In genomic region chr17:50425682-50426471, GRCh38 we compare ENCODE assay signal across 8 cellular contexts. TPM values are rescaled to one million over a fixed set of nuclear protein-coding genes. Genes with fewer than 3 reads are reported as not detected.
DNase-seq lines count a peak whose midpoint lies in the region; ATAC-seq and TF ChIP-seq lines count a peak whose summit lies in the region.

A gene with protein sequence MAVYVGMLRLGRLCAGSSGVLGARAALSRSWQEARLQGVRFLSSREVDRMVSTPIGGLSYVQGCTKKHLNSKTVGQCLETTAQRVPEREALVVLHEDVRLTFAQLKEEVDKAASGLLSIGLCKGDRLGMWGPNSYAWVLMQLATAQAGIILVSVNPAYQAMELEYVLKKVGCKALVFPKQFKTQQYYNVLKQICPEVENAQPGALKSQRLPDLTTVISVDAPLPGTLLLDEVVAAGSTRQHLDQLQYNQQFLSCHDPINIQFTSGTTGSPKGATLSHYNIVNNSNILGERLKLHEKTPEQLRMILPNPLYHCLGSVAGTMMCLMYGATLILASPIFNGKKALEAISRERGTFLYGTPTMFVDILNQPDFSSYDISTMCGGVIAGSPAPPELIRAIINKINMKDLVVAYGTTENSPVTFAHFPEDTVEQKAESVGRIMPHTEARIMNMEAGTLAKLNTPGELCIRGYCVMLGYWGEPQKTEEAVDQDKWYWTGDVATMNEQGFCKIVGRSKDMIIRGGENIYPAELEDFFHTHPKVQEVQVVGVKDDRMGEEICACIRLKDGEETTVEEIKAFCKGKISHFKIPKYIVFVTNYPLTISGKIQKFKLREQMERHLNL (plus strand): TSS chr17:50426218. CDS start chr17:50426262, 44 bp downstream.

- H3K27me3 ChIP-seq in heart left ventricle: no peaks in the 10 kb centered on the region

- TF ChIP-seq POLR2A in heart left ventricle (IDR thresholded peaks at IDR 0.05): peak in 1 of 2 donors; percentile 65

- DNase-seq in NCI-H1417 (lab: John Stamatoyannopoulos, UW): peak in 2 of 3 experiments; percentile 66 to 67
- no peak for DNase-seq in NCI-H1417 treated with DMSO at 0.1 percent for 48 hours (lab: John Stamatoyannopoulos, UW)
- peak; percentile 27 for DNase-seq in SW480 (ENCODE audit: low spot score)
- peak; percentile 75 to 87 (median 81) for DNase-seq in heart left ventricle
- no peak for DNase-seq in pulmonary artery endothelial cell (ENCODE audit: low read depth, low spot score)
- peak; percentile 85 for DNase-seq in ureter (ENCODE audit: low spot score)

- peak within 1 kb of the TSS; percentile 87 for H3K4me3 Mint-ChIP-seq in activated naive CD8-positive, alpha-beta T cell

- H3K27ac Mint-ChIP-seq in activated naive CD8-positive, alpha-beta T cell: peak within 1 kb of the TSS; percentile 67

- H3K4me1 ChIP-seq in heart left ventricle: peaks cover 0 to 65% (median 26%) of the 10 kb centered on the region in 12 donors

- H3K27me3 Mint-ChIP-seq in activated naive CD8-positive, alpha-beta T cell: no peaks in the 10 kb centered on the region

- H3K36me3 Mint-ChIP-seq in activated naive CD8-positive, alpha-beta T cell: no peaks in the 10 kb centered on the region

- H3K9me3 Mint-ChIP-seq in activated naive CD8-positive, alpha-beta T cell (ENCODE audit: low read depth): no peaks in the 10 kb centered on the region

- H3K36me3 ChIP-seq in heart left ventricle: no peaks in the 10 kb centered on the region

- TF ChIP-seq CTCF in heart left ventricle (IDR thresholded peaks at IDR 0.05): no peak

- H3K9me3 ChIP-seq in heart left ventricle: no peaks in the 10 kb centered on the region

- H3K4me1 Mint-ChIP-seq in activated naive CD8-positive, alpha-beta T cell (ENCODE audit: low read depth): peaks cover 29% of the 10 kb centered on the region

- H3K27ac ChIP-seq in heart left ventricle: peak within 1 kb of the TSS in 11 of 12 donors; percentile 54 to 83 (median 78)

- peak; percentile 60 for ATAC-seq in HG03439 (IDR thresholded peaks at IDR 0.05; ENCODE audit: unreplicated experiment)
- ATAC-seq in heart left ventricle: peak; percentile 54 to 92 (median 89)

- WGBS in heart left ventricle, 4 donors: 0 to 3% (median 1%) methylated on average over 29 to 70 of the region's 70 CpGs

- intact Hi-C loops in heart left ventricle (cut with DNase I): loop anchor here in 3 of 10 donors (2.0 to 10.0 kb wide), 3 partner anchors 49 to 53 kb away; partner anchors contain the start of gene RSAD1 (in 3 of the 3)

- H3K4me3 ChIP-seq in heart left ventricle: peak within 1 kb of the TSS; percentile 45 to 94 (median 74)

RNA-seq across cellular contexts. Expression of the gene that starts here (rescaled TPM):
- total RNA-seq in heart left ventricle: 10 to 100 TPM in 8 of 9 donors, 1 to 10 TPM in 1; 7.3 to 31.6 (median 17.4) TPM
- 10 to 100 TPM in 1 of 2 donors, 1 to 10 TPM in 1; 6.5 to 20.0 TPM for polyA plus RNA-seq in heart left ventricle
- total RNA-seq in pulmonary artery endothelial cell: 10.0 and 10.5 TPM in 2 replicates
- 172 TPM for total RNA-seq in ureter

Comparison
In these comparisons a context has a peak if more than half of its experiments do, and no peak if none do; other contexts are left out.
1. DNase-seq: peak in NCI-H1417 (2 of 3), SW480 (single experiment), heart left ventricle (5 of 5) and ureter (single experiment); none in NCI-H1417 treated with DMSO at 0.1 percent for 48 hours (single experiment) and pulmonary artery endothelial cell (single experiment).